ENCODE assay signal across 29 cellular contexts in the genomic region with DNA sequence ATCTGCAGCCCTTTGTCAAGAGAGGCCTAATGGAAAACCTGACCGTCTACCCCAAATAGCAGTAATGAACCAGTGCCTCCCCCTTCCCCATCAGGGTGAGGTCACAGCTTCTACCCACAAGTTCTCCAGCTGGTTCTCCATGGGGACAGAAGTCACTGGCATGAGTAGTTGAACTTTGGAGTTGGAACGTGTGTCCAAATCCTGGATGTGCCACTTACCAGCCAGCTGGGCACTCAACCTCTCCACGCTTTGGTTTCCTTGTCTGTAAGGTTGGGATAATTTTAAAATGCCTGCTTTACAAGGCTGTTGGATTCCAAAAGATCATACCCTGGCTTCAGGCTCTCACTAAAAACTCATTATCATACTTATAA. TPM values are rescaled to one million over a fixed set of nuclear protein-coding genes. Genes with fewer than 3 reads are reported as not detected.
DNase-seq lines count a peak whose midpoint lies in the region; ATAC-seq and TF ChIP-seq lines count a peak whose summit lies in the region.
"Had no signal": no experiment of that assay in that cellular context is flagged by ENCODE, and none has a peak within 500 bp of the region (broad histone marks: within the 10 kb centered on the region; RNA-seq: fewer than 3 reads in every experiment).

No MANE protein-coding gene starts in this region.

- no peak for ATAC-seq in GM21526 (IDR thresholded peaks at IDR 0.05; ENCODE audit: low FRiP score, unreplicated experiment)
- ATAC-seq: CD8-positive, alpha-beta T cell; GM12878 had no signal

- no peaks in the 10 kb centered on the region for H3K27me3 ChIP-seq in esophagus squamous epithelium
- H3K27me3 ChIP-seq: MG63 had no signal

- H3K27ac Mint-ChIP-seq in osteocyte (ENCODE audit: unreplicated experiment), result no peak overlapping the region
- H3K27ac Mint-ChIP-seq: B cell; CD8-positive, alpha-beta T cell; HFFc6 had no signal

- H3K4me1 Mint-ChIP-seq in osteocyte (ENCODE audit: unreplicated experiment), result no peaks in the 10 kb centered on the region
- H3K4me1 Mint-ChIP-seq: B cell had no signal

- 81 to 89% methylated on average over 3 of the region's 3 CpGs for WGBS in esophagus squamous epithelium, 2 donors

- H3K36me3 ChIP-seq in esophagus squamous epithelium, result no peaks in the 10 kb centered on the region
- H3K36me3 ChIP-seq: HAP-1, MG63, SJSA1 had no signal

- no peaks in the 10 kb centered on the region for H3K9me3 ChIP-seq in esophagus squamous epithelium
- H3K9me3 ChIP-seq: Caco-2, HAP-1, MG63, SJSA1 had no signal

- DNase-seq in esophagus squamous epithelium (lab: John Stamatoyannopoulos, UW) (no peak), osteocyte (ENCODE audit: extremely low spot score, unreplicated experiment) (peak; percentile 32), NCI-H226 (no peak), posterior cingulate gyrus (no peak)
- DNase-seq in activated T-cell treated with anti-CD3 and anti-CD28 coated beads, Interleukin-2, amount 50 U/mL, for 48 hours, result no peak
- DNase-seq: Caco-2; CD8-positive, alpha-beta T cell; DMS79; GDM1; GOT3; KG1; NCI-H1105 treated with DMSO at 0.1 percent for 48 hours; NCI-H146; NCI-H1930; NCI-H2227 treated with DMSO at 0.1 percent for 48 hours; NCI-H510A; Right ventricle myocardium superior; RPMI8226 had no signal

- intact Hi-C loops in esophagus squamous epithelium (cut with DNase I), result loop anchor here (5.0 kb wide), 1 partner anchor 152 kb away; no protein-coding TSS in a partner anchor
- intact Hi-C loops in posterior cingulate gyrus (cut with DNase I), result loop anchor here (2.0 kb wide), 1 partner anchor 231 kb away; no protein-coding TSS in a partner anchor

- no peak overlapping the region for H3K4me3 Mint-ChIP-seq in osteocyte (ENCODE audit: unreplicated experiment)
- H3K4me3 Mint-ChIP-seq: B cell; CD8-positive, alpha-beta T cell; HFFc6 had no signal

- H3K36me3 Mint-ChIP-seq in osteocyte (ENCODE audit: unreplicated experiment), result no peaks in the 10 kb centered on the region
- H3K36me3 Mint-ChIP-seq: CD8-positive, alpha-beta T cell had no signal

- H3K9me3 Mint-ChIP-seq in osteocyte (ENCODE audit: unreplicated experiment), result no peaks in the 10 kb centered on the region
- H3K9me3 Mint-ChIP-seq: CD8-positive, alpha-beta T cell; HFFc6 had no signal

- peaks cover 0 to 55% (median 18%) of the 10 kb centered on the region in 3 donors for H3K4me1 ChIP-seq in esophagus squamous epithelium
- H3K4me1 ChIP-seq: Caco-2, HAP-1, SJSA1 had no signal

- no peak for TF ChIP-seq POLR2A in esophagus squamous epithelium (IDR thresholded peaks at IDR 0.05)

- H3K27me3 Mint-ChIP-seq in osteocyte (ENCODE audit: unreplicated experiment), result peaks cover 5% of the 10 kb centered on the region

- no peak overlapping the region for H3K4me3 ChIP-seq in esophagus squamous epithelium
- H3K4me3 ChIP-seq: GM12878, HAP-1, MG63, SJSA1 had no signal

- TF ChIP-seq CTCF in esophagus squamous epithelium (IDR thresholded peaks at IDR 0.05) (no peak), osteocyte (IDR thresholded peaks at IDR 0.05) (no peak)

- peak overlapping the region; percentile 65 for H3K27ac ChIP-seq in cingulate gyrus (ENCODE audit: low read depth, low read length)
- H3K27ac ChIP-seq in esophagus squamous epithelium, result peak overlapping the region; percentile 39 to 85 (median 78)
- H3K27ac ChIP-seq: C4-2B, SJSA1 had no signal

RNA-seq across cellular contexts. Expression of gene PRLHR, which starts 25.6 kb away (rescaled TPM):
- total RNA-seq in esophagus squamous epithelium, result not detected
- not detected in 2 replicates for total RNA-seq in osteocyte
- total RNA-seq: A673; B cell; Caco-2; CD8-positive, alpha-beta T cell; GM12878; HFFc6; IMR-90; Right ventricle myocardium superior; SJSA1 had no signal
